In the genomic region with DNA sequence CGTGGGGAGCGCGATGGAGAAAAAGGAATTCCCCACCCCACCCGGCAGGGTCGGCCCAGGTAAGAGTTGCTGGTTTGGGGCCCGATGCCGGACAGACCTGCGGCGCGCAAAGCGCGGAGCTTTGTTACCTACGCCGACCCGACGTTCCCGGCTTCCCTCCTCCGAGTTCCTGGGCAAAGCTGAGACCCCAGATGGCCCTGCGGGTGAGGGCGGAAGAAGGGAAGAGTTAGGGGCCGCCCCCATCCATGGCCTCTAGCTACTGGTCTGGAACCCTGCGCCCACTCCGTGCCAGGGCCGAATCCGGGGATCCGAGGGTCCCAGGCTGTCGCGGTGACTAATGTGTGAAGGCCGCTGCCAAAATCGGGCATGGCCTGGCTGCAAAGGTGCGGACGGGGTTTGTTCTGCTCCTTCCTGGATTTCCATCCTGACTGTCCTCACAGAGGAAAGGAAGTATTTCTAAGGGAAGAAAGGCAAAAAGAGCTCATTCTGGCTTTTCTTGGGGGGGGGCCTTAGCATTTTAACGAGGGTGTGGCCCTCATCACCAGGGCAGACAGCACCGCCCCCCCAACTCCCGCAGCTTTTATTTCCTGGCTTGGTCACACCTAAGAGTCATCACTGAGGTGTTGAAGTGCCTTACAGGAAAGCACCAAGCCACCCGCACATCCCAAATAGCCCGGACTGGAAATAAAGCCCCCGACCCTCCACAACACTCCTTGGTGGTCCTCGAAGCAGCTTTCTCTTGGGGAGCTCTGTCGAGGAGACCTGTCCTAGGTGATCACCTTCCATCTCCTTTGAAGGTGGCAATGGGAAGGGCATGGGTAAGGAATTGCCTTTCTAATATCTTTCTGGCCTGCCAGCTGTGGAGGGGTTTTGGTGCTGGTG, we compare ENCODE assay signal across 8 cellular contexts. TPM values are rescaled to one million over a fixed set of nuclear protein-coding genes. Genes with fewer than 3 reads are reported as not detected.
DNase-seq lines count a peak whose midpoint lies in the region; ATAC-seq and TF ChIP-seq lines count a peak whose summit lies in the region.

No MANE protein-coding gene starts in this region.

- H3K27me3 ChIP-seq in ACC112 (ENCODE audit: insufficient read depth, low read length) (no peaks in the 10 kb centered on the region), rectal smooth muscle tissue (ENCODE audit: control insufficient read depth, insufficient read depth, low read length) (no peaks in the 10 kb centered on the region)

- intact Hi-C loops in Right ventricle myocardium superior (cut with DNase I), result no loop called here

- H3K79me2 ChIP-seq in ACC112 (ENCODE audit: control insufficient read depth, insufficient read depth, low read length, unreplicated experiment), result peaks cover 26% of the 10 kb centered on the region

- peak; percentile 15 for ATAC-seq in Right ventricle myocardium superior (ENCODE audit: poor library complexity)

- H3K4me3 ChIP-seq in ACC112 (ENCODE audit: low read depth, low read length), result peak overlapping the region; percentile 99
- H3K4me3 ChIP-seq in HEK293 (ENCODE audit: low read depth, low read length), result peak overlapping the region; percentile 88
- H3K4me3 ChIP-seq in rectal smooth muscle tissue (ENCODE audit: low read length), result peak overlapping the region; percentile 65

- no peak overlapping the region for H3K27ac ChIP-seq in ACC112 (ENCODE audit: low read depth, low read length)
- H3K27ac ChIP-seq in HEK293 (ENCODE audit: extremely low read depth, low read depth, low read length), result peak overlapping the region; percentile 87; the same call in 1 of the 2 replicates
- no peak overlapping the region for H3K27ac ChIP-seq in rectal smooth muscle tissue (ENCODE audit: low read depth, low read length)

- CTCF ChIA-PET in HEK293 (lab: Yijun Ruan, JAX), result interaction anchor here (0.6 to 7.6 kb wide), 11 partner anchors 18 to 124 kb away, joined by 3 to 83 read pairs (median 3); a partner anchor contains a TSS

- H3K36me3 ChIP-seq in ACC112 (ENCODE audit: insufficient read depth, low read length) (no peaks in the 10 kb centered on the region), HEK293 (ENCODE audit: control insufficient read depth in 2 of 2, insufficient read depth in 1 of 2, low read length in 2 of 2) (peaks cover 0 to 22% of the 10 kb centered on the region in 2 experiments; a peak in 2 of 3 replicates), rectal smooth muscle tissue (ENCODE audit: control insufficient read depth, insufficient read depth, low read length) (peaks cover 4% of the 10 kb centered on the region)

- TF ChIP-seq CTCF in HEK293 (tag by site-specific recombination; IDR thresholded peaks at IDR 0.05), result no peak

- H2AFZ ChIP-seq in ACC112 (ENCODE audit: low read length, unreplicated experiment), result peak overlapping the region; percentile 88

- H3K9ac ChIP-seq in rectal smooth muscle tissue (ENCODE audit: low read length), result peak overlapping the region; percentile 49

- no peaks in the 10 kb centered on the region for H3K9me3 ChIP-seq in HEK293 (ENCODE audit: control insufficient read depth, insufficient read depth, low read depth, low read length)

- POLR2A ChIA-PET in HEK293 (lab: Yijun Ruan, JAX), result interaction anchor here (0.6 to 2.6 kb wide), 21 partner anchors 10 to 295 kb away, joined by 3 to 31 read pairs (median 4); a partner anchor contains a TSS

- DNase-seq in T1000 (lab: John Stamatoyannopoulos, UW) (peak; percentile 11), Right ventricle myocardium superior (no peak), HuH-7.5 (ENCODE audit: low spot score) (no peak)
- DNase-seq in effector CD8-positive, alpha-beta T cell (lab: John Stamatoyannopoulos, UW), result no peak
- no peak for DNase-seq in activated CD4-positive, alpha-beta T cell treated with anti-CD3 and anti-CD28 coated beads for 4 hours

- H3K4me1 ChIP-seq in ACC112 (ENCODE audit: control insufficient read depth, insufficient read depth, low read length, unreplicated experiment) (peaks cover 21% of the 10 kb centered on the region), HEK293 (ENCODE audit: control insufficient read depth, insufficient read depth, low read length) (peaks cover 14% of the 10 kb centered on the region), rectal smooth muscle tissue (ENCODE audit: control insufficient read depth, insufficient read depth, low read length) (peaks cover 2% of the 10 kb centered on the region)

TF ChIP-seq in HEK293, 187 proteins besides CTCF, POLR2A, EP300 and RAD21 (continues in another document):
- TF ChIP-seq, protein P1, sequence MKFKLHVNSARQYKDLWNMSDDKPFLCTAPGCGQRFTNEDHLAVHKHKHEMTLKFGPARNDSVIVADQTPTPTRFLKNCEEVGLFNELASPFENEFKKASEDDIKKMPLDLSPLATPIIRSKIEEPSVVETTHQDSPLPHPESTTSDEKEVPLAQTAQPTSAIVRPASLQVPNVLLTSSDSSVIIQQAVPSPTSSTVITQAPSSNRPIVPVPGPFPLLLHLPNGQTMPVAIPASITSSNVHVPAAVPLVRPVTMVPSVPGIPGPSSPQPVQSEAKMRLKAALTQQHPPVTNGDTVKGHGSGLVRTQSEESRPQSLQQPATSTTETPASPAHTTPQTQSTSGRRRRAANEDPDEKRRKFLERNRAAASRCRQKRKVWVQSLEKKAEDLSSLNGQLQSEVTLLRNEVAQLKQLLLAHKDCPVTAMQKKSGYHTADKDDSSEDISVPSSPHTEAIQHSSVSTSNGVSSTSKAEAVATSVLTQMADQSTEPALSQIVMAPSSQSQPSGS (tag by site-specific recombination; IDR thresholded peaks at IDR 0.05; ENCODE audit: low read depth), result no peak
- TF ChIP-seq, protein P2, sequence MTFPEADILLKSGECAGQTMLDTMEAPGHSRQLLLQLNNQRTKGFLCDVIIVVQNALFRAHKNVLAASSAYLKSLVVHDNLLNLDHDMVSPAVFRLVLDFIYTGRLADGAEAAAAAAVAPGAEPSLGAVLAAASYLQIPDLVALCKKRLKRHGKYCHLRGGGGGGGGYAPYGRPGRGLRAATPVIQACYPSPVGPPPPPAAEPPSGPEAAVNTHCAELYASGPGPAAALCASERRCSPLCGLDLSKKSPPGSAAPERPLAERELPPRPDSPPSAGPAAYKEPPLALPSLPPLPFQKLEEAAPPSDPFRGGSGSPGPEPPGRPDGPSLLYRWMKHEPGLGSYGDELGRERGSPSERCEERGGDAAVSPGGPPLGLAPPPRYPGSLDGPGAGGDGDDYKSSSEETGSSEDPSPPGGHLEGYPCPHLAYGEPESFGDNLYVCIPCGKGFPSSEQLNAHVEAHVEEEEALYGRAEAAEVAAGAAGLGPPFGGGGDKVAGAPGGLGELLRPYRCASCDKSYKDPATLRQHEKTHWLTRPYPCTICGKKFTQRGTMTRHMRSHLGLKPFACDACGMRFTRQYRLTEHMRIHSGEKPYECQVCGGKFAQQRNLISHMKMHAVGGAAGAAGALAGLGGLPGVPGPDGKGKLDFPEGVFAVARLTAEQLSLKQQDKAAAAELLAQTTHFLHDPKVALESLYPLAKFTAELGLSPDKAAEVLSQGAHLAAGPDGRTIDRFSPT (tag by site-specific recombination; IDR thresholded peaks at IDR 0.05), result 0 out of 2 replicates have a peak, but pooled peaks have one; percentile 15
- no peak for TF ChIP-seq TRIM28 (IDR thresholded peaks at IDR 0.05; ENCODE audit: borderline replicate concordance, low read length)
- TF ChIP-seq ZNF76 (tag by site-specific recombination; IDR thresholded peaks at IDR 0.05; ENCODE audit: borderline replicate concordance, low read depth), result peak; percentile 93
- TF ChIP-seq RBAK (tag by site-specific recombination; IDR thresholded peaks at IDR 0.05), result no peak
- no peak for TF ChIP-seq ZNF155 (tag by site-specific recombination; IDR thresholded peaks at IDR 0.05)
- TF ChIP-seq SALL2 (tag by site-specific recombination; IDR thresholded peaks at IDR 0.05; ENCODE audit: borderline replicate concordance), result no peak
- TF ChIP-seq ZSCAN23 (tag by site-specific recombination; IDR thresholded peaks at IDR 0.05), result no peak
- no peak for TF ChIP-seq ZNF549 (tag by site-specific recombination; IDR thresholded peaks at IDR 0.05)
- TF ChIP-seq KLF7 (tag by site-specific recombination; IDR thresholded peaks at IDR 0.05; ENCODE audit: borderline replicate concordance), result 0 out of 2 replicates have a peak, but pooled peaks have one; percentile 56
- TF ChIP-seq ZNF600 (tag by site-specific recombination; IDR thresholded peaks at IDR 0.05), result peak; percentile 83
- TF ChIP-seq ZNF426 (tag by site-specific recombination; IDR thresholded peaks at IDR 0.05), result no peak
- 0 out of 2 replicates have a peak, but pooled peaks have one; percentile 14 for TF ChIP-seq ZNF777 (tag by site-specific recombination; IDR thresholded peaks at IDR 0.05; ENCODE audit: borderline replicate concordance)
- TF ChIP-seq ZXDB (tag by site-specific recombination; IDR thresholded peaks at IDR 0.05), result no peak
- no peak for TF ChIP-seq ZNF140 (tag by site-specific recombination; IDR thresholded peaks at IDR 0.05)
- TF ChIP-seq ZNF791 (tag by site-specific recombination; IDR thresholded peaks at IDR 0.05), result no peak
- TF ChIP-seq ZNF248 (tag by site-specific recombination; IDR thresholded peaks at IDR 0.05), result no peak
- TF ChIP-seq KLF16 (tag by site-specific recombination; IDR thresholded peaks at IDR 0.05), result 0 out of 2 replicates have a peak, but pooled peaks have one; percentile 35
- TF ChIP-seq YY1 (tag by site-specific recombination; IDR thresholded peaks at IDR 0.05), result no peak
- TF ChIP-seq ZNF133 (tag by site-specific recombination; IDR thresholded peaks at IDR 0.05), result no peak
- peak; percentile 52; the same call in 1 of the 2 replicates for TF ChIP-seq KLF9 (tag by site-specific recombination; IDR thresholded peaks at IDR 0.05; ENCODE audit: low read depth)

RNA-seq across cellular contexts. Expression of a gene that starts 1.1 kb away (rescaled TPM):
- 1.4 TPM for total RNA-seq in Right ventricle myocardium superior

RNA-seq across cellular contexts. Expression of a gene that starts 17.7 kb away (rescaled TPM):
- total RNA-seq in Right ventricle myocardium superior, result 30.6 TPM

RNA-seq across cellular contexts. Expression of a gene that starts 17.9 kb away (rescaled TPM):
- 107 TPM for total RNA-seq in Right ventricle myocardium superior

RNA-seq across cellular contexts. Expression of a gene that starts 23.5 kb away (rescaled TPM):
- total RNA-seq in Right ventricle myocardium superior, result 6.8 TPM

RNA-seq across cellular contexts. Expression of a gene that starts 55.7 kb away (rescaled TPM):
- 22.9 TPM for total RNA-seq in Right ventricle myocardium superior
